In genomic region chr2:26513261-26513660, GRCh38 we compare ENCODE assay signal across 11 cellular contexts. TPM values are rescaled to one million over a fixed set of nuclear protein-coding genes. Genes with fewer than 3 reads are reported as not detected.
"Had no signal": no experiment of that assay in that cellular context is flagged by ENCODE, and none has a peak within 500 bp of the region (broad histone marks: within the 10 kb centered on the region; RNA-seq: fewer than 3 reads in every experiment).

No MANE protein-coding gene starts in this region.

- H3K27ac Mint-ChIP-seq: HFFc6, IgD-negative memory B cell had no signal

- ATAC-seq: HCT116 had no signal

- H3K9me3 Mint-ChIP-seq: HFFc6, IgD-negative memory B cell had no signal

- H3K9me3 ChIP-seq: HAP-1 had no signal

- H3K36me3 ChIP-seq: HAP-1 had no signal

- H3K27ac ChIP-seq: GM23248 had no signal

- FAIRE-seq: HTR-8/SVneo had no signal

- H3K4me3 ChIP-seq: GM23248, HAP-1 had no signal

- H2AFZ ChIP-seq: GM23248 had no signal

- H3K4me3 Mint-ChIP-seq: HFFc6, IgD-negative memory B cell had no signal

- H3K9ac ChIP-seq: GM23248 had no signal

- H3K4me1 ChIP-seq: HAP-1 had no signal

- H3K36me3 Mint-ChIP-seq: IgD-negative memory B cell had no signal

- DNase-seq: GM23248, GOT3, H7, HFFc6, KBM-7 had no signal

RNA-seq across cellular contexts. Expression of gene OTOF, which starts 35.3 kb away (rescaled TPM):
- total RNA-seq: H4, HT-29 had no signal
- polyA plus RNA-seq: IgD-negative memory B cell had no signal
